1 cellular context compared by ENCODE assay signal in the genomic region with DNA sequence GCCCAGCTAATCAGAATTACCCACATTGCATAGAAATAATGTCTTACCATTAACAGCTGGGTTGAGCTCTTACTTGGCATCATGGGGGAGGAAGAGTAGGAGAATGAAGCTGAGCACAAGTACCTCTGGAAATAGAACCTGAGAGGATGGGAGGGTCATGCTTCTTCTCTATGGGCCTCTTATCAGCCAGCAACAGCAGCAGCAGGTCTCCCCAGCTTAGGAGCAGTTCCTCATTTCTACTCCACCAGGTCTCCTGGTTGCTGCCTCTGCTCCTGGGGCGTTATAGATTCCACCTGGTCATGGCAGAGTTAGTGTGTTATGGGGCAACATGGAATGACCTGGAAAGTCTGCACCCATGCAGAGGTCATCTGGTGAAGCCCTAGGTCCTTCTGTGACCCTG.
TF ChIP-seq lines count a peak whose summit lies in the region.

No MANE protein-coding gene starts in this region.

TF ChIP-seq in K562, 482 proteins besides CTCF, POLR2A, EP300 and RAD21 (continued from another document and continues in another):
- TF ChIP-seq ZNF140 (CRISPR knock-in tag; IDR thresholded peaks at IDR 0.05), result no peak
- no peak for TF ChIP-seq NCOA4 (IDR thresholded peaks at IDR 0.05; ENCODE audit: partially characterized antibody)
- no peak for TF ChIP-seq NFYB (IDR thresholded peaks at IDR 0.05; ENCODE audit: extremely low read depth, insufficient read length)
- TF ChIP-seq BRCA1 (IDR thresholded peaks at IDR 0.05), result no peak
- no peak for TF ChIP-seq BRCA1 (CRISPR knock-in tag; IDR thresholded peaks at IDR 0.05)
- no peak for TF ChIP-seq HOXB6 (CRISPR knock-in tag; IDR thresholded peaks at IDR 0.05; ENCODE audit: borderline replicate concordance)
- TF ChIP-seq, protein P1, sequence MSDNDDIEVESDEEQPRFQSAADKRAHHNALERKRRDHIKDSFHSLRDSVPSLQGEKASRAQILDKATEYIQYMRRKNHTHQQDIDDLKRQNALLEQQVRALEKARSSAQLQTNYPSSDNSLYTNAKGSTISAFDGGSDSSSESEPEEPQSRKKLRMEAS (CRISPR knock-in tag; IDR thresholded peaks at IDR 0.05), result peak; percentile 80
- TF ChIP-seq JUND (IDR thresholded peaks at IDR 0.05; ENCODE audit: borderline replicate concordance, low read depth, low read length), result peak; percentile 30; the same call in 1 of the 2 replicates
- TF ChIP-seq JUND (tag; IDR thresholded peaks at IDR 0.05; ENCODE audit: borderline replicate concordance, low read depth, low read length), result peak; percentile 49; the same call in 1 of the 3 replicates
- no peak for TF ChIP-seq ESRRB (CRISPR knock-in tag; IDR thresholded peaks at IDR 0.05; ENCODE audit: borderline replicate concordance)
- TF ChIP-seq NCOR1 (IDR thresholded peaks at IDR 0.05), result peak; percentile 87
- peak; percentile 29; the same call in 1 of the 2 replicates for TF ChIP-seq CC2D1A (IDR thresholded peaks at IDR 0.05)
- TF ChIP-seq PCBP1 (IDR thresholded peaks at IDR 0.05; ENCODE audit: low read depth, low read length, poor library complexity, severe bottlenecking), result no peak
- TF ChIP-seq ZKSCAN1 (IDR thresholded peaks at IDR 0.05; ENCODE audit: low read depth, low read length), result 0 out of 2 replicates have a peak, but pooled peaks have one; percentile 41
- no peak for TF ChIP-seq PPARD (CRISPR knock-in tag; IDR thresholded peaks at IDR 0.05)
- TF ChIP-seq ZNF561 (CRISPR knock-in tag; conservative IDR thresholded peaks at IDR 0.05), result no peak
- TF ChIP-seq, protein P2, sequence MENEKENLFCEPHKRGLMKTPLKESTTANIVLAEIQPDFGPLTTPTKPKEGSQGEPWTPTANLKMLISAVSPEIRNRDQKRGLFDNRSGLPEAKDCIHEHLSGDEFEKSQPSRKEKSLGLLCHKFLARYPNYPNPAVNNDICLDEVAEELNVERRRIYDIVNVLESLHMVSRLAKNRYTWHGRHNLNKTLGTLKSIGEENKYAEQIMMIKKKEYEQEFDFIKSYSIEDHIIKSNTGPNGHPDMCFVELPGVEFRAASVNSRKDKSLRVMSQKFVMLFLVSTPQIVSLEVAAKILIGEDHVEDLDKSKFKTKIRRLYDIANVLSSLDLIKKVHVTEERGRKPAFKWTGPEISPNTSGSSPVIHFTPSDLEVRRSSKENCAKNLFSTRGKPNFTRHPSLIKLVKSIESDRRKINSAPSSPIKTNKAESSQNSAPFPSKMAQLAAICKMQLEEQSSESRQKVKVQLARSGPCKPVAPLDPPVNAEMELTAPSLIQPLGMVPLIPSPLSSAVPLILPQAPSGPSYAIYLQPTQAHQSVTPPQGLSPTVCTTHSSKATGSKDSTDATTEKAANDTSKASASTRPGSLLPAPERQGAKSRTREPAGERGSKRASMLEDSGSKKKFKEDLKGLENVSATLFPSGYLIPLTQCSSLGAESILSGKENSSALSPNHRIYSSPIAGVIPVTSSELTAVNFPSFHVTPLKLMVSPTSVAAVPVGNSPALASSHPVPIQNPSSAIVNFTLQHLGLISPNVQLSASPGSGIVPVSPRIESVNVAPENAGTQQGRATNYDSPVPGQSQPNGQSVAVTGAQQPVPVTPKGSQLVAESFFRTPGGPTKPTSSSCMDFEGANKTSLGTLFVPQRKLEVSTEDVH (IDR thresholded peaks at IDR 0.05; ENCODE audit: low read depth, partially characterized antibody), result no peak
- TF ChIP-seq ZNF778 (CRISPR knock-in tag; IDR thresholded peaks at IDR 0.05), result no peak
- TF ChIP-seq NFE2L1 (tag; IDR thresholded peaks at IDR 0.05; ENCODE audit: borderline replicate concordance, low read depth), result no peak
- TF ChIP-seq L3MBTL2 (IDR thresholded peaks at IDR 0.05), result peak; percentile 34
- TF ChIP-seq MTF1 (CRISPR knock-in tag; IDR thresholded peaks at IDR 0.05; ENCODE audit: borderline replicate concordance), result no peak
- TF ChIP-seq MBD2 (IDR thresholded peaks at IDR 0.05; ENCODE audit: borderline replicate concordance, low read depth), result peak; percentile 41; the same call in 1 of the 2 replicates
- no peak for TF ChIP-seq HDGF (IDR thresholded peaks at IDR 0.05)
- TF ChIP-seq, protein P3, sequence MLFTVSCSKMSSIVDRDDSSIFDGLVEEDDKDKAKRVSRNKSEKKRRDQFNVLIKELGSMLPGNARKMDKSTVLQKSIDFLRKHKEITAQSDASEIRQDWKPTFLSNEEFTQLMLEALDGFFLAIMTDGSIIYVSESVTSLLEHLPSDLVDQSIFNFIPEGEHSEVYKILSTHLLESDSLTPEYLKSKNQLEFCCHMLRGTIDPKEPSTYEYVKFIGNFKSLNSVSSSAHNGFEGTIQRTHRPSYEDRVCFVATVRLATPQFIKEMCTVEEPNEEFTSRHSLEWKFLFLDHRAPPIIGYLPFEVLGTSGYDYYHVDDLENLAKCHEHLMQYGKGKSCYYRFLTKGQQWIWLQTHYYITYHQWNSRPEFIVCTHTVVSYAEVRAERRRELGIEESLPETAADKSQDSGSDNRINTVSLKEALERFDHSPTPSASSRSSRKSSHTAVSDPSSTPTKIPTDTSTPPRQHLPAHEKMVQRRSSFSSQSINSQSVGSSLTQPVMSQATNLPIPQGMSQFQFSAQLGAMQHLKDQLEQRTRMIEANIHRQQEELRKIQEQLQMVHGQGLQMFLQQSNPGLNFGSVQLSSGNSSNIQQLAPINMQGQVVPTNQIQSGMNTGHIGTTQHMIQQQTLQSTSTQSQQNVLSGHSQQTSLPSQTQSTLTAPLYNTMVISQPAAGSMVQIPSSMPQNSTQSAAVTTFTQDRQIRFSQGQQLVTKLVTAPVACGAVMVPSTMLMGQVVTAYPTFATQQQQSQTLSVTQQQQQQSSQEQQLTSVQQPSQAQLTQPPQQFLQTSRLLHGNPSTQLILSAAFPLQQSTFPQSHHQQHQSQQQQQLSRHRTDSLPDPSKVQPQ (CRISPR knock-in tag; IDR thresholded peaks at IDR 0.05; ENCODE audit: borderline replicate concordance), result no peak
- TF ChIP-seq TCFL5 (CRISPR knock-in tag; conservative IDR thresholded peaks at IDR 0.05), result no peak
- TF ChIP-seq RBM39 (optimal IDR thresholded peaks at IDR 0.05; ENCODE audit: low read depth, low read length), result no peak
- TF ChIP-seq, protein P4, sequence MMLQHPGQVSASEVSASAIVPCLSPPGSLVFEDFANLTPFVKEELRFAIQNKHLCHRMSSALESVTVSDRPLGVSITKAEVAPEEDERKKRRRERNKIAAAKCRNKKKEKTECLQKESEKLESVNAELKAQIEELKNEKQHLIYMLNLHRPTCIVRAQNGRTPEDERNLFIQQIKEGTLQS (IDR thresholded peaks at IDR 0.05), result no peak
- TF ChIP-seq, protein P4 (CRISPR knock-in tag; conservative IDR thresholded peaks at IDR 0.05), result peak; percentile 63; the same call in 1 of the 2 replicates
- peak; percentile 95 for TF ChIP-seq CBFA2T3 (IDR thresholded peaks at IDR 0.05)
- TF ChIP-seq CEBPB (tag; IDR thresholded peaks at IDR 0.05), result peak; percentile 47
- TF ChIP-seq ZNF668 (CRISPR knock-in tag; IDR thresholded peaks at IDR 0.05), result no peak
- TF ChIP-seq, protein P5, sequence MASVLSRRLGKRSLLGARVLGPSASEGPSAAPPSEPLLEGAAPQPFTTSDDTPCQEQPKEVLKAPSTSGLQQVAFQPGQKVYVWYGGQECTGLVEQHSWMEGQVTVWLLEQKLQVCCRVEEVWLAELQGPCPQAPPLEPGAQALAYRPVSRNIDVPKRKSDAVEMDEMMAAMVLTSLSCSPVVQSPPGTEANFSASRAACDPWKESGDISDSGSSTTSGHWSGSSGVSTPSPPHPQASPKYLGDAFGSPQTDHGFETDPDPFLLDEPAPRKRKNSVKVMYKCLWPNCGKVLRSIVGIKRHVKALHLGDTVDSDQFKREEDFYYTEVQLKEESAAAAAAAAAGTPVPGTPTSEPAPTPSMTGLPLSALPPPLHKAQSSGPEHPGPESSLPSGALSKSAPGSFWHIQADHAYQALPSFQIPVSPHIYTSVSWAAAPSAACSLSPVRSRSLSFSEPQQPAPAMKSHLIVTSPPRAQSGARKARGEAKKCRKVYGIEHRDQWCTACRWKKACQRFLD (CRISPR knock-in tag; IDR thresholded peaks at IDR 0.05), result 0 out of 2 replicates have a peak, but pooled peaks have one; percentile 17
- no peak for TF ChIP-seq NR2F6 (CRISPR knock-in tag; IDR thresholded peaks at IDR 0.05)
- no peak for TF ChIP-seq NBN (IDR thresholded peaks at IDR 0.05; ENCODE audit: low read depth)
- TF ChIP-seq, protein P6, sequence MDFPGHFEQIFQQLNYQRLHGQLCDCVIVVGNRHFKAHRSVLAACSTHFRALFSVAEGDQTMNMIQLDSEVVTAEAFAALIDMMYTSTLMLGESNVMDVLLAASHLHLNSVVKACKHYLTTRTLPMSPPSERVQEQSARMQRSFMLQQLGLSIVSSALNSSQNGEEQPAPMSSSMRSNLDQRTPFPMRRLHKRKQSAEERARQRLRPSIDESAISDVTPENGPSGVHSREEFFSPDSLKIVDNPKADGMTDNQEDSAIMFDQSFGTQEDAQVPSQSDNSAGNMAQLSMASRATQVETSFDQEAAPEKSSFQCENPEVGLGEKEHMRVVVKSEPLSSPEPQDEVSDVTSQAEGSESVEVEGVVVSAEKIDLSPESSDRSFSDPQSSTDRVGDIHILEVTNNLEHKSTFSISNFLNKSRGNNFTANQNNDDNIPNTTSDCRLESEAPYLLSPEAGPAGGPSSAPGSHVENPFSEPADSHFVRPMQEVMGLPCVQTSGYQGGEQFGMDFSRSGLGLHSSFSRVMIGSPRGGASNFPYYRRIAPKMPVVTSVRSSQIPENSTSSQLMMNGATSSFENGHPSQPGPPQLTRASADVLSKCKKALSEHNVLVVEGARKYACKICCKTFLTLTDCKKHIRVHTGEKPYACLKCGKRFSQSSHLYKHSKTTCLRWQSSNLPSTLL (IDR thresholded peaks at IDR 0.05), result no peak
- TF ChIP-seq ZNF217 (CRISPR knock-in tag; IDR thresholded peaks at IDR 0.05), result no peak
- no peak for TF ChIP-seq PCBP2 (IDR thresholded peaks at IDR 0.05; ENCODE audit: low read depth, low read length, poor library complexity, severe bottlenecking)
- TF ChIP-seq HEY1 (CRISPR knock-in tag; IDR thresholded peaks at IDR 0.05; ENCODE audit: borderline replicate concordance), result no peak
- no peak for TF ChIP-seq PHF20 (IDR thresholded peaks at IDR 0.05; ENCODE audit: partially characterized antibody)
- no peak for TF ChIP-seq SMARCB1 (IDR thresholded peaks at IDR 0.05; ENCODE audit: insufficient read length, low read depth)
- TF ChIP-seq GABPB2 (CRISPR knock-in tag; conservative IDR thresholded peaks at IDR 0.05), result no peak
- TF ChIP-seq, protein P7, sequence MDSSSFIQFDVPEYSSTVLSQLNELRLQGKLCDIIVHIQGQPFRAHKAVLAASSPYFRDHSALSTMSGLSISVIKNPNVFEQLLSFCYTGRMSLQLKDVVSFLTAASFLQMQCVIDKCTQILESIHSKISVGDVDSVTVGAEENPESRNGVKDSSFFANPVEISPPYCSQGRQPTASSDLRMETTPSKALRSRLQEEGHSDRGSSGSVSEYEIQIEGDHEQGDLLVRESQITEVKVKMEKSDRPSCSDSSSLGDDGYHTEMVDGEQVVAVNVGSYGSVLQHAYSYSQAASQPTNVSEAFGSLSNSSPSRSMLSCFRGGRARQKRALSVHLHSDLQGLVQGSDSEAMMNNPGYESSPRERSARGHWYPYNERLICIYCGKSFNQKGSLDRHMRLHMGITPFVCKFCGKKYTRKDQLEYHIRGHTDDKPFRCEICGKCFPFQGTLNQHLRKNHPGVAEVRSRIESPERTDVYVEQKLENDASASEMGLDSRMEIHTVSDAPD (CRISPR knock-in tag; IDR thresholded peaks at IDR 0.05), result no peak
- no peak for TF ChIP-seq ZNF77 (CRISPR knock-in tag; IDR thresholded peaks at IDR 0.05)
- TF ChIP-seq MCM2 (IDR thresholded peaks at IDR 0.05; ENCODE audit: low read depth), result no peak
- TF ChIP-seq RBM34 (IDR thresholded peaks at IDR 0.05; ENCODE audit: borderline replicate concordance, insufficient read depth, low read length), result no peak
- TF ChIP-seq YBX1 (IDR thresholded peaks at IDR 0.05), result no peak
- TF ChIP-seq, protein P8, sequence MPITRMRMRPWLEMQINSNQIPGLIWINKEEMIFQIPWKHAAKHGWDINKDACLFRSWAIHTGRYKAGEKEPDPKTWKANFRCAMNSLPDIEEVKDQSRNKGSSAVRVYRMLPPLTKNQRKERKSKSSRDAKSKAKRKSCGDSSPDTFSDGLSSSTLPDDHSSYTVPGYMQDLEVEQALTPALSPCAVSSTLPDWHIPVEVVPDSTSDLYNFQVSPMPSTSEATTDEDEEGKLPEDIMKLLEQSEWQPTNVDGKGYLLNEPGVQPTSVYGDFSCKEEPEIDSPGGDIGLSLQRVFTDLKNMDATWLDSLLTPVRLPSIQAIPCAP (CRISPR knock-in tag; IDR thresholded peaks at IDR 0.05; ENCODE audit: borderline replicate concordance), result no peak
- TF ChIP-seq NR1H2 (CRISPR knock-in tag; IDR thresholded peaks at IDR 0.05), result no peak
- TF ChIP-seq PHTF2 (CRISPR knock-in tag; IDR thresholded peaks at IDR 0.05), result no peak
- TF ChIP-seq ZNF282 (CRISPR knock-in tag; IDR thresholded peaks at IDR 0.05), result no peak
- no peak for TF ChIP-seq RBBP5 (IDR thresholded peaks at IDR 0.05; ENCODE audit: borderline replicate concordance, insufficient read depth, low read length, poor library complexity, severe bottlenecking)
- no peak for TF ChIP-seq ZBED1 (IDR thresholded peaks at IDR 0.05)
